ENCODE assay signal across 21 cellular contexts in the genomic region with DNA sequence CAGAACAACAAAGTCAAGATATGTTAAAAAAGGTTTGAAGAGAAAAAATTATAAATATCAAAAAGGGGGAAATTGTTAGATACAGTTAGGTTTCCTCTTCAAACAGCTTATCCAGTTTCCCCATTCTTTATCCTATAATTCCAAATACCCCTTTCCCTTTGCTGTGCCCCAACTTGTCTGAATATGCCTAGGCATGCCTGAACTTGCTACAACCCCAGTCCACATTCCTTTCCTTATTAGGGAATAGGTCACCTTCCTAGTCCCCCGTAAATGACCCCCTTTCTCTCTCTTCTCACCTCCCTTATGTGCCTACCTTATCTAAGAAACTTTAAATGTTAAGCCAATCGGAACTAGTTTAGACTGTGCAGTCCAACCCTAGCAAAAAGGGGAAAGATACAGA.
"Had no signal": no experiment of that assay in that cellular context is flagged by ENCODE, and none has a peak within 500 bp of the region (broad histone marks: within the 10 kb centered on the region; RNA-seq: fewer than 3 reads in every experiment).

No MANE protein-coding gene starts in this region.

- ATAC-seq: esophagus mucosa, heart left ventricle had no signal

- H3K4me3 Mint-ChIP-seq: naive B cell, nephron had no signal

- H3K4me3 ChIP-seq: dorsolateral prefrontal cortex, heart left ventricle, sigmoid colon, skin epidermis, stomach had no signal

- H3K4me1 ChIP-seq: heart left ventricle, sigmoid colon, stomach had no signal

- DNase-seq: cortex of kidney; dorsolateral prefrontal cortex; effector CD8-positive, alpha-beta T cell; heart left ventricle; hypothalamus; kidney glomerular epithelial cell; mesendoderm; naive B cell; posterior cingulate gyrus; sigmoid colon; stimulated activated CD4-positive, alpha-beta T cell treated with anti-CD3 and anti-CD28 coated beads, Interleukin-12 subunit alpha, Interleukin-12 subunit beta, amount 100 ng/mL, for 4 hours; stimulated activated naive CD4-positive, alpha-beta T cell; stomach; substantia nigra; trophoblast cell had no signal

- H3K27me3 Mint-ChIP-seq: naive B cell had no signal

- H3K4me1 Mint-ChIP-seq: naive B cell, nephron had no signal

- H3K27ac Mint-ChIP-seq: naive B cell, nephron had no signal

- H3K9me3 Mint-ChIP-seq: nephron had no signal

- H3K27ac ChIP-seq: dorsolateral prefrontal cortex, heart left ventricle, sigmoid colon, skin epidermis, stomach had no signal

- H3K36me3 Mint-ChIP-seq: naive B cell had no signal

- FAIRE-seq: endometrium, frontal cortex, islet of Langerhans had no signal

- H3K27me3 ChIP-seq: dorsolateral prefrontal cortex, heart left ventricle, sigmoid colon, stomach had no signal

- H3K36me3 ChIP-seq: heart left ventricle, sigmoid colon, stomach had no signal
